In genomic region chr11:14872032-14872431, GRCh38 we compare ENCODE assay signal across 20 cellular contexts. TPM values are rescaled to one million over a fixed set of nuclear protein-coding genes. Genes with fewer than 3 reads are reported as not detected.
A peak's percentile ranks its signal among the peaks of the same experiment; 100 is the strongest.
DNase-seq lines count a peak whose midpoint lies in the region; ATAC-seq and TF ChIP-seq lines count a peak whose summit lies in the region.
"Had no signal": no experiment of that assay in that cellular context is flagged by ENCODE, and none has a peak within 500 bp of the region (broad histone marks: within the 10 kb centered on the region; RNA-seq: fewer than 3 reads in every experiment).

No MANE protein-coding gene starts in this region.

- POLR2A ChIA-PET in naive thymus-derived CD8-positive, alpha-beta T cell (lab: Charles Lee) = no interaction called here

- no peak overlapping the region for H3K4me3 Mint-ChIP-seq in activated naive CD4-positive, alpha-beta T cell treated with anti-CD3 and anti-CD28 coated beads for 36 hours
- no peak overlapping the region for H3K4me3 Mint-ChIP-seq in activated naive CD4-positive, alpha-beta T cell treated with anti-CD3 and anti-CD28 coated beads, Interleukin-2, amount 10 ng/mL, durations not matched to agents 7 days and 5 days
- no peak overlapping the region for H3K4me3 Mint-ChIP-seq in activated naive CD8-positive, alpha-beta T cell
- H3K4me3 Mint-ChIP-seq in naive thymus-derived CD8-positive, alpha-beta T cell = peak overlapping the region in 1 of 10 donors; percentile 8
- H3K4me3 Mint-ChIP-seq: B cell; CD4-positive, alpha-beta memory T cell had no signal

- peaks cover 24% of the 10 kb centered on the region for H3K36me3 Mint-ChIP-seq in activated naive CD4-positive, alpha-beta T cell treated with anti-CD3 and anti-CD28 coated beads for 36 hours (ENCODE audit: low read depth)
- H3K36me3 Mint-ChIP-seq in activated naive CD4-positive, alpha-beta T cell treated with anti-CD3 and anti-CD28 coated beads, Interleukin-2, amount 10 ng/mL, durations not matched to agents 7 days and 5 days = peaks cover 76% of the 10 kb centered on the region
- peaks cover 20% of the 10 kb centered on the region for H3K36me3 Mint-ChIP-seq in activated naive CD8-positive, alpha-beta T cell
- peaks cover 11 to 90% (median 38%) of the 10 kb centered on the region in 3 donors for H3K36me3 Mint-ChIP-seq in naive thymus-derived CD8-positive, alpha-beta T cell

- CTCF ChIA-PET in activated naive CD4-positive, alpha-beta T cell treated with anti-CD3 and anti-CD28 coated beads for 36 hours (lab: Charles Lee) = no interaction called here
- CTCF ChIA-PET in activated naive CD4-positive, alpha-beta T cell treated with anti-CD3 and anti-CD28 coated beads, Interleukin-2, amount 10 ng/mL, durations not matched to agents 7 days and 5 days (lab: Charles Lee) = interaction anchor here (1.4 kb wide), 1 partner anchor 36 kb away, joined by 3 read pairs; no protein-coding TSS in a partner anchor

- peak overlapping the region; percentile 67 for H3K27ac Mint-ChIP-seq in activated naive CD4-positive, alpha-beta T cell treated with anti-CD3 and anti-CD28 coated beads for 36 hours
- H3K27ac Mint-ChIP-seq in activated naive CD4-positive, alpha-beta T cell treated with anti-CD3 and anti-CD28 coated beads, Interleukin-2, amount 10 ng/mL, durations not matched to agents 7 days and 5 days = no peak overlapping the region
- H3K27ac Mint-ChIP-seq in activated naive CD8-positive, alpha-beta T cell = peak overlapping the region; percentile 79
- peak overlapping the region in 8 of 10 donors; percentile 1 to 92 (median 54) for H3K27ac Mint-ChIP-seq in naive thymus-derived CD8-positive, alpha-beta T cell
- H3K27ac Mint-ChIP-seq: B cell had no signal

- H3K9me3 Mint-ChIP-seq in activated naive CD4-positive, alpha-beta T cell treated with anti-CD3 and anti-CD28 coated beads for 36 hours = no peaks in the 10 kb centered on the region
- H3K9me3 Mint-ChIP-seq in activated naive CD4-positive, alpha-beta T cell treated with anti-CD3 and anti-CD28 coated beads, Interleukin-2, amount 10 ng/mL, durations not matched to agents 7 days and 5 days = no peaks in the 10 kb centered on the region
- H3K9me3 Mint-ChIP-seq in activated naive CD8-positive, alpha-beta T cell (ENCODE audit: low read depth) = no peaks in the 10 kb centered on the region
- H3K9me3 Mint-ChIP-seq in naive thymus-derived CD8-positive, alpha-beta T cell = no peaks in the 10 kb centered on the region
- H3K9me3 Mint-ChIP-seq: CD4-positive, alpha-beta memory T cell had no signal

- intact Hi-C loops in activated naive CD4-positive, alpha-beta T cell treated with anti-CD3 and anti-CD28 coated beads for 36 hours (cut with micrococcal nuclease) = loop anchor here (2.0 kb wide), 1 partner anchor 19 kb away; no protein-coding TSS in a partner anchor

- no peak for ATAC-seq in naive thymus-derived CD8-positive, alpha-beta T cell
- no peak for ATAC-seq in SK-N-SH treated with all-trans-retinoic acid at 6 μM for 48 hours
- ATAC-seq: GM12878, HCT116 had no signal

- no peak for DNase-seq in activated naive CD4-positive, alpha-beta T cell treated with anti-CD3 and anti-CD28 coated beads for 36 hours
- no peak for DNase-seq in activated naive CD4-positive, alpha-beta T cell treated with anti-CD3 and anti-CD28 coated beads, Interleukin-2, amount 10 ng/mL, durations not matched to agents 7 days and 5 days
- DNase-seq in OCI-M1 (lab: John Stamatoyannopoulos, UW) (peak; percentile 16), SHP77 (lab: John Stamatoyannopoulos, UW) (no peak), GM03348 (ENCODE audit: low spot score) (no peak)
- no peak for DNase-seq in naive thymus-derived CD8-positive, alpha-beta T cell
- DNase-seq: CD4-positive, alpha-beta memory T cell; DMS79; GM23248; NCI-H1417; NCI-H187 treated with DMSO at 0.1 percent for 48 hours; NCI-H2171; NCI-H446; NCI-H69; SHP77 treated with DMSO at 0.1 percent for 48 hours had no signal

- H3K4me1 Mint-ChIP-seq in activated naive CD4-positive, alpha-beta T cell treated with anti-CD3 and anti-CD28 coated beads for 36 hours (ENCODE audit: low read depth) = peaks cover 20% of the 10 kb centered on the region
- H3K4me1 Mint-ChIP-seq in activated naive CD4-positive, alpha-beta T cell treated with anti-CD3 and anti-CD28 coated beads, Interleukin-2, amount 10 ng/mL, durations not matched to agents 7 days and 5 days = no peaks in the 10 kb centered on the region
- H3K4me1 Mint-ChIP-seq in activated naive CD8-positive, alpha-beta T cell (ENCODE audit: low read depth) = peaks cover 12% of the 10 kb centered on the region
- peaks cover 6 to 38% (median 18%) of the 10 kb centered on the region in 4 donors for H3K4me1 Mint-ChIP-seq in naive thymus-derived CD8-positive, alpha-beta T cell
- H3K4me1 Mint-ChIP-seq: B cell had no signal

- no peaks in the 10 kb centered on the region for H3K27me3 Mint-ChIP-seq in activated naive CD4-positive, alpha-beta T cell treated with anti-CD3 and anti-CD28 coated beads for 36 hours (ENCODE audit: low read depth)
- H3K27me3 Mint-ChIP-seq in activated naive CD4-positive, alpha-beta T cell treated with anti-CD3 and anti-CD28 coated beads, Interleukin-2, amount 10 ng/mL, durations not matched to agents 7 days and 5 days = no peaks in the 10 kb centered on the region
- no peaks in the 10 kb centered on the region for H3K27me3 Mint-ChIP-seq in activated naive CD8-positive, alpha-beta T cell
- H3K27me3 Mint-ChIP-seq in naive thymus-derived CD8-positive, alpha-beta T cell = peaks cover 0 to 1% (median 0%) of the 10 kb centered on the region in 5 donors
- H3K27me3 Mint-ChIP-seq: B cell; CD4-positive, alpha-beta memory T cell had no signal

TF ChIP-seq in SK-N-SH treated with all-trans-retinoic acid at 6 μM for 48 hours, 23 proteins besides CTCF, POLR2A, EP300 and RAD21 (continues in another document):
- TF ChIP-seq ISL1 (CRISPR knock-in tag; IDR thresholded peaks at IDR 0.05) (no peak), BACH2 (CRISPR knock-in tag; IDR thresholded peaks at IDR 0.05; ENCODE audit: borderline replicate concordance) (no peak), CREB5 (CRISPR knock-in tag; IDR thresholded peaks at IDR 0.05; ENCODE audit: low read depth) (no peak), RARB (CRISPR knock-in tag; IDR thresholded peaks at IDR 0.05) (no peak), ZFP30 (CRISPR knock-in tag; IDR thresholded peaks at IDR 0.05) (no peak), PPARA (CRISPR knock-in tag; IDR thresholded peaks at IDR 0.05; ENCODE audit: borderline replicate concordance) (no peak), CSRNP3 (CRISPR knock-in tag; IDR thresholded peaks at IDR 0.05) (no peak), ESRRG (CRISPR knock-in tag; IDR thresholded peaks at IDR 0.05) (no peak), ZNF70 (CRISPR knock-in tag; IDR thresholded peaks at IDR 0.05) (no peak), SNAI2 (CRISPR knock-in tag; IDR thresholded peaks at IDR 0.05) (no peak), TCF4 (CRISPR knock-in tag; IDR thresholded peaks at IDR 0.05; ENCODE audit: borderline replicate concordance) (no peak), PATZ1 (CRISPR knock-in tag; IDR thresholded peaks at IDR 0.05; ENCODE audit: borderline replicate concordance) (no peak), CSDC2 (CRISPR knock-in tag; IDR thresholded peaks at IDR 0.05) (no peak), TOX (CRISPR knock-in tag; IDR thresholded peaks at IDR 0.05; ENCODE audit: borderline replicate concordance) (no peak)

RNA-seq across cellular contexts. Expression of gene CYP2R1, which starts 20.0 kb away (rescaled TPM):
- total RNA-seq in activated naive CD4-positive, alpha-beta T cell treated with anti-CD3 and anti-CD28 coated beads for 36 hours = 10 to 100 TPM; 12.0 to 12.6 TPM
- 10 to 100 TPM; 12.5 to 14.7 TPM for total RNA-seq in naive thymus-derived CD8-positive, alpha-beta T cell
- polyA plus RNA-seq in naive thymus-derived CD8-positive, alpha-beta T cell = 10 to 100 TPM; 11.9 to 19.4 (median 16.3) TPM
